Comparison of ENCODE assay signal across 1 cellular context in genomic region chr11:77130763-77131513, GRCh38.
TF ChIP-seq lines count a peak whose summit lies in the region.

No MANE protein-coding gene starts in this region.

TF ChIP-seq in HepG2, 621 proteins besides CTCF, POLR2A, EP300 and RAD21 (continued from another document and continues in another):
- TF ChIP-seq RBM22 (optimal IDR thresholded peaks at IDR 0.05; ENCODE audit: low read length) (no peak), ARNTL (CRISPR knock-in tag; IDR thresholded peaks at IDR 0.05) (0 out of 2 replicates have a peak, but pooled peaks have one; percentile 38), PHF21A (CRISPR knock-in tag; IDR thresholded peaks at IDR 0.05) (peak; percentile 88), FLYWCH1 (CRISPR knock-in tag; IDR thresholded peaks at IDR 0.05) (no peak), RBAK (CRISPR knock-in tag; IDR thresholded peaks at IDR 0.05) (no peak), ZFY (CRISPR knock-in tag; IDR thresholded peaks at IDR 0.05) (peak; percentile 78), NFYB (CRISPR knock-in tag; IDR thresholded peaks at IDR 0.05) (no peak), CREBL2 (CRISPR knock-in tag; IDR thresholded peaks at IDR 0.05; ENCODE audit: borderline replicate concordance) (no peak), ERF (CRISPR knock-in tag; IDR thresholded peaks at IDR 0.05) (0 out of 2 replicates have a peak, but pooled peaks have one; percentile 30), ZNF367 (CRISPR knock-in tag; IDR thresholded peaks at IDR 0.05; ENCODE audit: borderline replicate concordance) (no peak), ZNF83 (CRISPR knock-in tag; IDR thresholded peaks at IDR 0.05; ENCODE audit: borderline replicate concordance) (no peak), JARID2 (CRISPR knock-in tag; IDR thresholded peaks at IDR 0.05; ENCODE audit: insufficient replicate concordance) (no peak), SRSF9 (IDR thresholded peaks at IDR 0.05; ENCODE audit: borderline replicate concordance, insufficient read depth, low read depth, low read length, poor library complexity, severe bottlenecking) (no peak), ZBTB8A (CRISPR knock-in tag; IDR thresholded peaks at IDR 0.05; ENCODE audit: borderline replicate concordance, low read depth) (no peak), SP2 (CRISPR knock-in tag; IDR thresholded peaks at IDR 0.05) (no peak), ZNF570 (CRISPR knock-in tag; IDR thresholded peaks at IDR 0.05; ENCODE audit: borderline replicate concordance) (no peak), GLMP (CRISPR knock-in tag; IDR thresholded peaks at IDR 0.05; ENCODE audit: borderline replicate concordance) (no peak), NRL (CRISPR knock-in tag; IDR thresholded peaks at IDR 0.05; ENCODE audit: borderline replicate concordance) (no peak), MAF1 (CRISPR knock-in tag; IDR thresholded peaks at IDR 0.05; ENCODE audit: borderline replicate concordance) (no peak), ZNF253 (CRISPR knock-in tag; IDR thresholded peaks at IDR 0.05; ENCODE audit: borderline replicate concordance) (no peak), ATF1 (CRISPR knock-in tag; IDR thresholded peaks at IDR 0.05) (no peak), PLRG1 (conservative IDR thresholded peaks at IDR 0.05) (no peak), ZNF329 (CRISPR knock-in tag; IDR thresholded peaks at IDR 0.05; ENCODE audit: low read depth) (no peak), ZBTB2 (CRISPR knock-in tag; IDR thresholded peaks at IDR 0.05; ENCODE audit: low read depth) (no peak), MYC (CRISPR knock-in tag; IDR thresholded peaks at IDR 0.05; ENCODE audit: borderline replicate concordance) (peak; percentile 47; the same call in 1 of the 2 replicates), ZFP1 (CRISPR knock-in tag; IDR thresholded peaks at IDR 0.05) (no peak), ZBTB4 (CRISPR knock-in tag; IDR thresholded peaks at IDR 0.05; ENCODE audit: borderline replicate concordance) (no peak)
- TF ChIP-seq, protein P1, sequence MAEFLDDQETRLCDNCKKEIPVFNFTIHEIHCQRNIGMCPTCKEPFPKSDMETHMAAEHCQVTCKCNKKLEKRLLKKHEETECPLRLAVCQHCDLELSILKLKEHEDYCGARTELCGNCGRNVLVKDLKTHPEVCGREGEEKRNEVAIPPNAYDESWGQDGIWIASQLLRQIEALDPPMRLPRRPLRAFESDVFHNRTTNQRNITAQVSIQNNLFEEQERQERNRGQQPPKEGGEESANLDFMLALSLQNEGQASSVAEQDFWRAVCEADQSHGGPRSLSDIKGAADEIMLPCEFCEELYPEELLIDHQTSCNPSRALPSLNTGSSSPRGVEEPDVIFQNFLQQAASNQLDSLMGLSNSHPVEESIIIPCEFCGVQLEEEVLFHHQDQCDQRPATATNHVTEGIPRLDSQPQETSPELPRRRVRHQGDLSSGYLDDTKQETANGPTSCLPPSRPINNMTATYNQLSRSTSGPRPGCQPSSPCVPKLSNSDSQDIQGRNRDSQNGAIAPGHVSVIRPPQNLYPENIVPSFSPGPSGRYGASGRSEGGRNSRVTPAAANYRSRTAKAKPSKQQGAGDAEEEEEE (CRISPR knock-in tag; IDR thresholded peaks at IDR 0.05; ENCODE audit: borderline replicate concordance) = peak; percentile 69; the same call in 1 of the 2 replicates
- TF ChIP-seq, protein P2, sequence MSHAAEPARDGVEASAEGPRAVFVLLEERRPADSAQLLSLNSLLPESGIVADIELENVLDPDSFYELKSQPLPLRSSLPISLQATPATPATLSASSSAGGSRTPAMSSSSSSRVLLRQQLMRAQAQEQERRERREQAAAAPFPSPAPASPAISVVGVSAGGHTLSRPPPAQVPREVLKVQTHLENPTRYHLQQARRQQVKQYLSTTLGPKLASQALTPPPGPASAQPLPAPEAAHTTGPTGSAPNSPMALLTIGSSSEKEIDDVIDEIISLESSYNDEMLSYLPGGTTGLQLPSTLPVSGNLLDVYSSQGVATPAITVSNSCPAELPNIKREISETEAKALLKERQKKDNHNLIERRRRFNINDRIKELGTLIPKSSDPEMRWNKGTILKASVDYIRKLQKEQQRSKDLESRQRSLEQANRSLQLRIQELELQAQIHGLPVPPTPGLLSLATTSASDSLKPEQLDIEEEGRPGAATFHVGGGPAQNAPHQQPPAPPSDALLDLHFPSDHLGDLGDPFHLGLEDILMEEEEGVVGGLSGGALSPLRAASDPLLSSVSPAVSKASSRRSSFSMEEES (CRISPR knock-in tag; IDR thresholded peaks at IDR 0.05) = peak; percentile 90
- TF ChIP-seq, protein P3, sequence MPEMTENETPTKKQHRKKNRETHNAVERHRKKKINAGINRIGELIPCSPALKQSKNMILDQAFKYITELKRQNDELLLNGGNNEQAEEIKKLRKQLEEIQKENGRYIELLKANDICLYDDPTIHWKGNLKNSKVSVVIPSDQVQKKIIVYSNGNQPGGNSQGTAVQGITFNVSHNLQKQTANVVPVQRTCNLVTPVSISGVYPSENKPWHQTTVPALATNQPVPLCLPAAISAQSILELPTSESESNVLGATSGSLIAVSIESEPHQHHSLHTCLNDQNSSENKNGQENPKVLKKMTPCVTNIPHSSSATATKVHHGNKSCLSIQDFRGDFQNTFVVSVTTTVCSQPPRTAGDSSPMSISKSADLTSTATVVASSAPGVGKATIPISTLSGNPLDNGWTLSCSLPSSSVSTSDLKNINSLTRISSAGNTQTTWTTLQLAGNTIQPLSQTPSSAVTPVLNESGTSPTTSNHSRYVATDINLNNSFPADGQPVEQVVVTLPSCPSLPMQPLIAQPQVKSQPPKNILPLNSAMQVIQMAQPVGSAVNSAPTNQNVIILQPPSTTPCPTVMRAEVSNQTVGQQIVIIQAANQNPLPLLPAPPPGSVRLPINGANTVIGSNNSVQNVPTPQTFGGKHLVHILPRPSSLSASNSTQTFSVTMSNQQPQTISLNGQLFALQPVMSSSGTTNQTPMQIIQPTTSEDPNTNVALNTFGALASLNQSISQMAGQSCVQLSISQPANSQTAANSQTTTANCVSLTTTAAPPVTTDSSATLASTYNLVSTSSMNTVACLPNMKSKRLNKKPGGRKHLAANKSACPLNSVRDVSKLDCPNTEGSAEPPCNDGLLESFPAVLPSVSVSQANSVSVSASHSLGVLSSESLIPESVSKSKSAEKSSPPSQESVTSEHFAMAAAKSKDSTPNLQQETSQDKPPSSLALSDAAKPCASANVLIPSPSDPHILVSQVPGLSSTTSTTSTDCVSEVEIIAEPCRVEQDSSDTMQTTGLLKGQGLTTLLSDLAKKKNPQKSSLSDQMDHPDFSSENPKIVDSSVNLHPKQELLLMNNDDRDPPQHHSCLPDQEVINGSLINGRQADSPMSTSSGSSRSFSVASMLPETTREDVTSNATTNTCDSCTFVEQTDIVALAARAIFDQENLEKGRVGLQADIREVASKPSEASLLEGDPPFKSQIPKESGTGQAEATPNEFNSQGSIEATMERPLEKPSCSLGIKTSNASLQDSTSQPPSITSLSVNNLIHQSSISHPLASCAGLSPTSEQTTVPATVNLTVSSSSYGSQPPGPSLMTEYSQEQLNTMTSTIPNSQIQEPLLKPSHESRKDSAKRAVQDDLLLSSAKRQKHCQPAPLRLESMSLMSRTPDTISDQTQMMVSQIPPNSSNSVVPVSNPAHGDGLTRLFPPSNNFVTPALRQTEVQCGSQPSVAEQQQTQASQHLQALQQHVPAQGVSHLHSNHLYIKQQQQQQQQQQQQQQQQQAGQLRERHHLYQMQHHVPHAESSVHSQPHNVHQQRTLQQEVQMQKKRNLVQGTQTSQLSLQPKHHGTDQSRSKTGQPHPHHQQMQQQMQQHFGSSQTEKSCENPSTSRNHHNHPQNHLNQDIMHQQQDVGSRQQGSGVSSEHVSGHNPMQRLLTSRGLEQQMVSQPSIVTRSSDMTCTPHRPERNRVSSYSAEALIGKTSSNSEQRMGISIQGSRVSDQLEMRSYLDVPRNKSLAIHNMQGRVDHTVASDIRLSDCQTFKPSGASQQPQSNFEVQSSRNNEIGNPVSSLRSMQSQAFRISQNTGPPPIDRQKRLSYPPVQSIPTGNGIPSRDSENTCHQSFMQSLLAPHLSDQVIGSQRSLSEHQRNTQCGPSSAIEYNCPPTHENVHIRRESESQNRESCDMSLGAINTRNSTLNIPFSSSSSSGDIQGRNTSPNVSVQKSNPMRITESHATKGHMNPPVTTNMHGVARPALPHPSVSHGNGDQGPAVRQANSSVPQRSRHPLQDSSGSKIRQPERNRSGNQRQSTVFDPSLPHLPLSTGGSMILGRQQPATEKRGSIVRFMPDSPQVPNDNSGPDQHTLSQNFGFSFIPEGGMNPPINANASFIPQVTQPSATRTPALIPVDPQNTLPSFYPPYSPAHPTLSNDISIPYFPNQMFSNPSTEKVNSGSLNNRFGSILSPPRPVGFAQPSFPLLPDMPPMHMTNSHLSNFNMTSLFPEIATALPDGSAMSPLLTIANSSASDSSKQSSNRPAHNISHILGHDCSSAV (CRISPR knock-in tag; IDR thresholded peaks at IDR 0.05; ENCODE audit: borderline replicate concordance) = no peak
- TF ChIP-seq, protein P4, sequence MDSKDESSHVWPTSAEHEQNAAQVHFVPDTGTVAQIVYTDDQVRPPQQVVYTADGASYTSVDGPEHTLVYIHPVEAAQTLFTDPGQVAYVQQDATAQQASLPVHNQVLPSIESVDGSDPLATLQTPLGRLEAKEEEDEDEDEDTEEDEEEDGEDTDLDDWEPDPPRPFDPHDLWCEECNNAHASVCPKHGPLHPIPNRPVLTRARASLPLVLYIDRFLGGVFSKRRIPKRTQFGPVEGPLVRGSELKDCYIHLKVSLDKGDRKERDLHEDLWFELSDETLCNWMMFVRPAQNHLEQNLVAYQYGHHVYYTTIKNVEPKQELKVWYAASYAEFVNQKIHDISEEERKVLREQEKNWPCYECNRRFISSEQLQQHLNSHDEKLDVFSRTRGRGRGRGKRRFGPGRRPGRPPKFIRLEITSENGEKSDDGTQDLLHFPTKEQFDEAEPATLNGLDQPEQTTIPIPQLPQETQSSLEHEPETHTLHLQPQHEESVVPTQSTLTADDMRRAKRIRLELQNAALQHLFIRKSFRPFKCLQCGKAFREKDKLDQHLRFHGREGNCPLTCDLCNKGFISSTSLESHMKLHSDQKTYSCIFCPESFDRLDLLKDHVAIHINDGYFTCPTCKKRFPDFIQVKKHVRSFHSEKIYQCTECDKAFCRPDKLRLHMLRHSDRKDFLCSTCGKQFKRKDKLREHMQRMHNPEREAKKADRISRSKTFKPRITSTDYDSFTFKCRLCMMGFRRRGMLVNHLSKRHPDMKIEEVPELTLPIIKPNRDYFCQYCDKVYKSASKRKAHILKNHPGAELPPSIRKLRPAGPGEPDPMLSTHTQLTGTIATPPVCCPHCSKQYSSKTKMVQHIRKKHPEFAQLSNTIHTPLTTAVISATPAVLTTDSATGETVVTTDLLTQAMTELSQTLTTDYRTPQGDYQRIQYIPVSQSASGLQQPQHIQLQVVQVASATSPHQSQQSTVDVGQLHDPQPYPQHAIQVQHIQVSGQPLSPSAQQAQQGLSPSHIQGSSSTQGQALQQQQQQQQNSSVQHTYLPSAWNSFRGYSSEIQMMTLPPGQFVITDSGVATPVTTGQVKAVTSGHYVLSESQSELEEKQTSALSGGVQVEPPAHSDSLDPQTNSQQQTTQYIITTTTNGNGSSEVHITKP (CRISPR knock-in tag; IDR thresholded peaks at IDR 0.05; ENCODE audit: low read depth) = 0 out of 2 replicates have a peak, but pooled peaks have one; percentile 20
